ENCODE assay signal across 8 cellular contexts in the genomic region with DNA sequence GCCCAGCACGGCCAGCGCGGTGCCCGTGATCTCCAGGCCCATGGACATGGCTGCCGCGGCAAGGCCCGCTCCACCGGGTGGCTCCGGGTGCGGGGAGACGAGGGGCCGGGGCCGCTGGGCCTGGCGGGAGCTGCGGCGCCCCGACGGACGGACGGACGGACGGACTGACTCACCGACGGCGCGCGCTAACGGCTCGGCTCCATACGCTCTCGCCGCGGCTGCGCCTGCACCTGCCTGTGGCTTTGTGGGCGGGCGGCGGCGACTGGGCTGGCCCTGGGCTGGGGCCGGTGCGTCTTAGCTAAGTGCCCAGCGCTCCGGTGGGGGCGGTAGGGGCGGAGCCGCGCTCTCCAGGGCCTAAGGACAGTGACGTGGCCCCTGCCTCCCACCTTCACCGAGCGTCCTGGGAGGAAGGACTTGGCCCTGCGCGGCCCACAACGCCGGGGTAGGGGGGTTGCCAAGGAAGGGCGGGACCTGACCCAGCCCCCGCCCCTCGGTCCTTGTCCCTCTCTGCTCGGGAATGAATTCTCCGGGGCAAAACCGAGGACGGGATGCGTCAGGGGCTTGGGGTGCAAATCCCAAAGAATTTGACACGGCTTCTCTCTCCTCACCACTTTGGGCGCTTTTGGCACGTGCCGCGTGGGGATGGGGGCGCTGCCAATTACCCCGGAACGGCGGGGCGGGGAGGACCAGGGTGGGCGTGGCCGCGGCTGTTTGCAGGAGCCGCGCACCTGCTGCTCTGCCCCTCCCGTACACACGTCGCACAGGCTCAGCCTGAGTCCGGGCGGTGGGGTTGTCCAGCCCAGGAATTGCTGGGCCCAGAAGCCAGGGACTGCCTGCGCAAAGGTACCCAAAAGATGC. TPM values are rescaled to one million over a fixed set of nuclear protein-coding genes. Genes with fewer than 3 reads are reported as not detected.
DNase-seq lines count a peak whose midpoint lies in the region; ATAC-seq, FAIRE-seq and TF ChIP-seq lines count a peak whose summit lies in the region.
"Had no signal": no experiment of that assay in that cellular context is flagged by ENCODE, and none has a peak within 500 bp of the region (broad histone marks: within the 10 kb centered on the region; RNA-seq: fewer than 3 reads in every experiment).

Gene CLDN3 (minus strand): TSS at position 269 of the 858 bp plus-strand sequence. CDS start 221 bp downstream, at position 48.

- no peaks in the 10 kb centered on the region for H4K20me1 ChIP-seq in K562 (replicated peaks; ENCODE audit: control insufficient read depth, insufficient read depth, low read length)
- H4K20me1 ChIP-seq in HepG2 (ENCODE audit: insufficient read depth, low read length), result no peaks in the 10 kb centered on the region

- H3K4me2 ChIP-seq in K562 (ENCODE audit: insufficient read depth, low read length) (no peak within 1 kb of the TSS), HepG2 (ENCODE audit: low read depth, low read length) (peak within 1 kb of the TSS; percentile 70)

- H3K79me2 ChIP-seq in K562 (ENCODE audit: control insufficient read depth, insufficient read depth, low read length) (no peaks in the 10 kb centered on the region), HepG2 (ENCODE audit: insufficient read depth, low read length) (no peaks in the 10 kb centered on the region)

- no peaks in the 10 kb centered on the region for H3K9me1 ChIP-seq in K562 (ENCODE audit: control insufficient read depth, insufficient read depth, low read length)

- in situ Hi-C loops in HAP-1 (cut with MboI; ENCODE audit: low sequenced_read_pairs) (no loop called here), K562 (cut with MboI) (no loop called here), HepG2 (cut with HindIII; ENCODE audit: extremely low pct_ligation_motif_present, low pct_unique_long_range_greater_than_20kb) (no loop called here)

- H3K27me3 ChIP-seq in HAP-1 (ENCODE audit: low read depth) (no peaks in the 10 kb centered on the region), K562 (ENCODE audit: control insufficient read depth in 2 of 2, insufficient read depth in 2 of 2, low read length in 2 of 2) (no peaks in the 10 kb centered on the region), HepG2 (ENCODE audit: control insufficient read depth in 1 of 2, insufficient read depth in 2 of 2, low read length in 2 of 2) (peaks cover 0 to 2% of the 10 kb centered on the region in 2 experiments; a peak in 2 of 5 replicates), upper lobe of left lung (peaks cover 0 to 19% (median 6%) of the 10 kb centered on the region in 4 donors)

- BruUV-seq in K562 (replicated peaks; lab: Mats Ljungman, UMichigan) (no TSS peak), HepG2 (replicated peaks; lab: Mats Ljungman, UMichigan) (no TSS peak)

- TF ChIP-seq CTCF in K562 (IDR thresholded peaks at IDR 0.05 in 2 of 3, conservative IDR thresholded peaks at IDR 0.05 in 1 of 3; ENCODE audit: insufficient read depth in 2 of 3, low read depth in 1 of 3, low read length in 3 of 3), result no peak
- TF ChIP-seq CTCF in HepG2 (CRISPR knock-in tag; IDR thresholded peaks at IDR 0.05), result no peak
- TF ChIP-seq CTCF in upper lobe of left lung (IDR thresholded peaks at IDR 0.05), result no peak

- H3K27ac ChIP-seq in K562 (ENCODE audit: extremely low read depth, low read depth, low read length) (no peak within 1 kb of the TSS), HepG2 (ENCODE audit: extremely low read length, insufficient read depth, low read length) (no peak within 1 kb of the TSS), upper lobe of left lung (peak within 1 kb of the TSS; percentile 31 to 75 (median 68))
- H3K27ac ChIP-seq: SJSA1 had no signal

- DNase-seq in HAP-1 (ENCODE audit: low spot score in 2 of 2), result peak; percentile 71 to 90
- peak; percentile 15 for DNase-seq in NCI-H460 (ENCODE audit: extremely low read depth, low read depth)
- DNase-seq in K562 (ENCODE audit: extremely low read depth in 1 of 4, low spot score in 3 of 4), result peak in 2 of 4 experiments; percentile 5 to 13
- no peak for DNase-seq in HepG2 (ENCODE audit: low spot score)
- peak; percentile 91 to 96 for DNase-seq in upper lobe of left lung
- no peak for DNase-seq in KG1 (lab: John Stamatoyannopoulos, UW)
- no peak for DNase-seq in GOT3 (lab: John Stamatoyannopoulos, UW)

- CTCF ChIA-PET in K562 (lab: Yijun Ruan, JAX; ENCODE audit: low intra/inter-chr PET ratio), result no interaction called here
- CTCF ChIA-PET in HepG2 (lab: Yijun Ruan, JAX; ENCODE audit: low intra/inter-chr PET ratio, low total read pairs), result no interaction called here

- 81% methylated on average over 53 of the region's 82 CpGs for WGBS in K562 (ENCODE audit: insufficient coverage, low coverage, missing lambda C conversion rate)
- 16% methylated on average over 8 of the region's 82 CpGs for WGBS in HepG2 (ENCODE audit: low lambda C conversion rate)
- WGBS in upper lobe of left lung, 2 donors, result 0 to 2% methylated on average over 1 to 32 of the region's 82 CpGs

- TF ChIP-seq RAD21 in K562 (CRISPR knock-in tag; conservative IDR thresholded peaks at IDR 0.05 in 1 of 2, IDR thresholded peaks at IDR 0.05 in 1 of 2) (no peak), HepG2 (CRISPR knock-in tag; IDR thresholded peaks at IDR 0.05) (no peak)

- H3K4me3 ChIP-seq in HAP-1, result peak within 1 kb of the TSS; percentile 37
- no peak within 1 kb of the TSS for H3K4me3 ChIP-seq in K562
- peak within 1 kb of the TSS; percentile 23 to 64 (median 43); a peak in 5 of 6 replicates for H3K4me3 ChIP-seq in HepG2 (replicated peaks in 1 of 3; ENCODE audit: insufficient read depth in 1 of 3, low read depth in 2 of 3, low read length in 3 of 3)
- peak within 1 kb of the TSS in 3 of 4 donors; percentile 45 to 49 (median 46) for H3K4me3 ChIP-seq in upper lobe of left lung
- H3K4me3 ChIP-seq: SJSA1 had no signal

- H2AFZ ChIP-seq in K562 (ENCODE audit: low read depth, low read length), result no peak within 1 kb of the TSS
- H2AFZ ChIP-seq in HepG2 (ENCODE audit: low read length), result no peak within 1 kb of the TSS

- no peak for TF ChIP-seq POLR2A in K562 (conservative IDR thresholded peaks at IDR 0.05)
- TF ChIP-seq POLR2A in HepG2 (IDR thresholded peaks at IDR 0.05; ENCODE audit: insufficient read depth in 1 of 2, low read depth in 2 of 2, low read length in 2 of 2), result 0 out of 4 replicates have a peak, but pooled peaks of 1 of the 2 experiments have one; percentile 26
- TF ChIP-seq POLR2A in upper lobe of left lung (IDR thresholded peaks at IDR 0.05), result peak in 2 of 4 donors; percentile 75 to 86

- H3K4me1 ChIP-seq in HAP-1, result no peaks in the 10 kb centered on the region; the same call in 1 of the 2 replicates
- peaks cover 0 to 22% of the 10 kb centered on the region in 2 experiments; a peak in 3 of 5 replicates for H3K4me1 ChIP-seq in K562 (replicated peaks in 1 of 2; ENCODE audit: control insufficient read depth in 2 of 2, insufficient read depth in 2 of 2, low read length in 2 of 2)
- peaks cover 40% of the 10 kb centered on the region for H3K4me1 ChIP-seq in HepG2 (ENCODE audit: insufficient read depth, low read length)
- peaks cover 0 to 27% (median 13%) of the 10 kb centered on the region in 4 donors for H3K4me1 ChIP-seq in upper lobe of left lung
- H3K4me1 ChIP-seq: SJSA1 had no signal

- no peak for ATAC-seq in K562
- peak; percentile 68 for ATAC-seq in HepG2
- peak; percentile 81 to 96 for ATAC-seq in upper lobe of left lung (ENCODE audit: low FRiP score in 2 of 2)

- no peaks in the 10 kb centered on the region for H3K36me3 ChIP-seq in HAP-1 (replicated peaks)
- H3K36me3 ChIP-seq in K562 (ENCODE audit: control insufficient read depth, insufficient read depth, low read length), result no peaks in the 10 kb centered on the region
- no peaks in the 10 kb centered on the region for H3K36me3 ChIP-seq in HepG2 (replicated peaks in 1 of 2; ENCODE audit: control insufficient read depth in 1 of 2, insufficient read depth in 2 of 2, low read length in 2 of 2)
- no peaks in the 10 kb centered on the region for H3K36me3 ChIP-seq in upper lobe of left lung
- H3K36me3 ChIP-seq: SJSA1 had no signal

- POLR2A ChIA-PET in K562 (lab: Yijun Ruan, JAX), result interaction anchor here (1.1 kb wide), 1 partner anchor 12 kb away, joined by 4 read pairs; no protein-coding TSS in a partner anchor
- POLR2A ChIA-PET in HepG2 (lab: Yijun Ruan, JAX), result interaction anchor here (1.1 kb wide), 1 partner anchor 72 kb away, joined by 3 read pairs; the partner anchor contains the start of gene METTL27

- FAIRE-seq in K562 (lab: Jason Lieb, UNC) (no peak), HepG2 (lab: Jason Lieb, UNC) (no peak)

- intact Hi-C loops in K562 (cut with micrococcal nuclease) (no loop called here), HepG2 (cut with micrococcal nuclease; ENCODE audit: unreplicated experiment) (no loop called here)

- TF ChIP-seq EP300 in K562 (IDR thresholded peaks at IDR 0.05; ENCODE audit: low read length) (no peak), HepG2 (IDR thresholded peaks at IDR 0.05; ENCODE audit: low read depth in 2 of 2, low read length in 2 of 2) (no peak), HepG2 (CRISPR knock-in tag; IDR thresholded peaks at IDR 0.05; ENCODE audit: borderline replicate concordance) (no peak), upper lobe of left lung (IDR thresholded peaks at IDR 0.05) (peak in 1 of 4 donors; percentile 2)

- no peak within 1 kb of the TSS for H3K9ac ChIP-seq in K562 (ENCODE audit: insufficient read depth in 1 of 2, low read depth in 2 of 2, low read length in 2 of 2)
- H3K9ac ChIP-seq in HepG2 (ENCODE audit: insufficient read depth, low read depth, low read length), result peak within 1 kb of the TSS; percentile 15; the same call in 1 of the 2 replicates

- H3K9me3 ChIP-seq in HAP-1 (no peaks in the 10 kb centered on the region), K562 (replicated peaks; ENCODE audit: control insufficient read depth, insufficient read depth, low read depth, low read length) (no peaks in the 10 kb centered on the region), HepG2 (ENCODE audit: low read length) (no peaks in the 10 kb centered on the region), upper lobe of left lung (no peaks in the 10 kb centered on the region)
- H3K9me3 ChIP-seq: SJSA1 had no signal

RNA-seq across cellular contexts. Expression of gene CLDN3, which starts in this region (rescaled TPM):
- 1.0 and 1.7 TPM in 2 replicates for total RNA-seq in NCI-H460 (2014; rRNA removed; shearing (Covaris generic))
- 1.7 and 2.6 TPM in 2 replicates for polyA plus RNA-seq in NCI-H460 (2014; cell fraction: nucleus; rRNA removed)
- not detected in 2 replicates for total RNA-seq in K562 (2011; cell fraction: chromatin; rRNA removed; ENCODE audit: low replicate concordance)
- not detected in 2 replicates for total RNA-seq in K562 (2011; cell fraction: nucleolus; rRNA removed)
- total RNA-seq in K562 (2011; cell fraction: nucleoplasm; rRNA removed), result not detected in 2 replicates
- total RNA-seq in K562 (2014; rRNA removed) (not detected in 2 replicates), K562 (2014; rRNA removed; fragmentation: Illumina TruSeq; extraction: Trizol) (not detected in 2 replicates), K562 (2015; rRNA removed; fragmentation: Illumina TruSeq; extraction: Trizol) (not detected in 2 replicates), K562 (2021) (0.29 TPM in 1 of 2 replicates, not detected in the other), HepG2 (2016; rRNA removed; fragmentation: Illumina TruSeq; extraction: Trizol) (0.31 TPM in 1 of 2 replicates, not detected in the other), upper lobe of left lung (10 to 100 TPM; 21.9 to 95.0 (median 43.9) TPM)
- polyA plus RNA-seq in K562 (2011; rRNA removed) (not detected in 2 replicates), K562 (2014; fragmentation: Illumina TruSeq; extraction: Trizol) (not detected in 2 replicates), K562 (2014; fragmentation: Nextera tagmentation; extraction: Ambion mirVana) (not detected), K562 (2014; rRNA removed) (not detected in 2 replicates), HepG2 (2011; rRNA removed) (0.51 and 0.59 TPM in 2 replicates)
- polyA plus RNA-seq in K562 (2011; cell fraction: cytosol; rRNA removed), result not detected in 2 replicates
- polyA plus RNA-seq in K562 (2011; cell fraction: nucleus; rRNA removed), result not detected in 2 replicates
- 0.05 TPM in 1 of 2 replicates, not detected in the other for polyA plus RNA-seq in K562 (2012)
- not detected in 2 replicates for polyA minus RNA-seq in K562 (2011; rRNA and poly(A)+ RNA removed)
- polyA minus RNA-seq in K562 (2011; cell fraction: cytosol; rRNA and poly(A)+ RNA removed), result not detected in 2 replicates
- polyA minus RNA-seq in K562 (2011; cell fraction: nucleus; rRNA and poly(A)+ RNA removed), result not detected in 2 replicates
- 0.40 TPM in 1 of 2 replicates, not detected in the other for total RNA-seq in HepG2 (2016; cell fraction: cytosol; rRNA removed; fragmentation: Illumina TruSeq; extraction: Trizol; ENCODE audit: low read depth)
- total RNA-seq in HepG2 (2016; cell fraction: insoluble cytoplasmic fraction; rRNA removed; fragmentation: Illumina TruSeq; extraction: Trizol), result 0.32 TPM in 1 of 2 replicates, not detected in the other
- 0.19 TPM in 1 of 2 replicates, not detected in the other for total RNA-seq in HepG2 (2016; cell fraction: membrane; rRNA removed; fragmentation: Illumina TruSeq; extraction: Trizol)
- 0.40 and 0.50 TPM in 2 replicates for total RNA-seq in HepG2 (2016; cell fraction: nucleus; rRNA removed; fragmentation: Illumina TruSeq; extraction: Trizol)
- polyA plus RNA-seq in HepG2 (2011; cell fraction: cytosol; rRNA removed), result 0.59 and 1.2 TPM in 2 replicates
- 0.71 and 1.2 TPM in 2 replicates for polyA plus RNA-seq in HepG2 (2011; cell fraction: nucleus; rRNA removed)
- polyA plus RNA-seq in HepG2 (2012), result 1.0 and 1.2 TPM in 2 replicates
- 0.24 and 0.34 TPM in 2 replicates for polyA plus RNA-seq in HepG2 (2016; cell fraction: cytosol; fragmentation: Illumina TruSeq; extraction: Trizol; ENCODE audit: low read depth)
- polyA plus RNA-seq in HepG2 (2016; cell fraction: insoluble cytoplasmic fraction; fragmentation: Illumina TruSeq; extraction: Trizol; ENCODE audit: low read depth), result 0.24 and 0.32 TPM in 2 replicates
- polyA plus RNA-seq in HepG2 (2016; cell fraction: membrane; fragmentation: Illumina TruSeq; extraction: Trizol; ENCODE audit: low read depth), result 0.38 and 0.39 TPM in 2 replicates
- 0.49 and 1.4 TPM in 2 replicates for polyA plus RNA-seq in HepG2 (2016; cell fraction: nucleus; fragmentation: Illumina TruSeq; extraction: Trizol; ENCODE audit: insufficient read depth, low read depth)
- 0.26 and 0.98 TPM in 2 replicates for polyA minus RNA-seq in HepG2 (2011; rRNA and poly(A)+ RNA removed; ENCODE audit: low replicate concordance)
- polyA minus RNA-seq in HepG2 (2011; cell fraction: cytosol; rRNA and poly(A)+ RNA removed), result 0.49 and 1.1 TPM in 2 replicates
- polyA minus RNA-seq in HepG2 (2011; cell fraction: nucleus; rRNA and poly(A)+ RNA removed), result not detected in 2 replicates
- total RNA-seq: SJSA1 had no signal

Comparison
In these comparisons a context has a peak if more than half of its experiments do, and no peak if none do; other contexts are left out.
1. DNase-seq: peak in HAP-1 (2 of 2), NCI-H460 (single experiment) and upper lobe of left lung (2 of 2); none in HepG2 (single experiment), KG1 (single experiment) and GOT3 (single experiment).
2. H3K27ac ChIP-seq: peak in upper lobe of left lung (4 of 4); none in K562 (single experiment) and HepG2 (single experiment).